Comparison of ENCODE assay signal across 25 cellular contexts in genomic region chr2:159174759-159175158, GRCh38.
"Had no signal": no experiment of that assay in that cellular context is flagged by ENCODE, and none has a peak within 500 bp of the region (broad histone marks: within the 10 kb centered on the region; RNA-seq: fewer than 3 reads in every experiment).

No MANE protein-coding gene starts in this region.

- H3K9ac ChIP-seq: parathyroid adenoma had no signal

- H3K9me3 ChIP-seq: esophagus squamous epithelium, left lung, lower lobe of right lung, mucosa of descending colon, sigmoid colon, stomach, tibial artery, upper lobe of left lung, uterus had no signal

- H3K4me3 ChIP-seq: esophagus squamous epithelium, hepatocyte, left lung, lower lobe of right lung, mucosa of descending colon, sigmoid colon, stomach, tibial artery, upper lobe of left lung, uterus had no signal

- H2AFZ ChIP-seq: hepatocyte, parathyroid adenoma had no signal

- H3K4me1 ChIP-seq: esophagus squamous epithelium, left lung, lower lobe of right lung, tibial artery, uterus had no signal

- H3K27me3 ChIP-seq: esophagus squamous epithelium, hepatocyte, left lung, sigmoid colon, stomach, tibial artery, upper lobe of left lung, uterus had no signal

- H3K79me2 ChIP-seq: hepatocyte, parathyroid adenoma had no signal

- H3K36me3 ChIP-seq: uterus had no signal

- H3K4me2 ChIP-seq: hepatocyte had no signal

- H3K27ac Mint-ChIP-seq: memory B cell; progenitor cell of endocrine pancreas; stimulated activated effector memory CD8-positive, alpha-beta T cell treated with anti-CD3 and anti-CD28 coated beads, Interleukin-12 subunit alpha, Interleukin-12 subunit beta, amount 100 ng/mL, for 72 hours had no signal

- ATAC-seq: left lung, mucosa of descending colon had no signal

- H3K4me3 Mint-ChIP-seq: effector memory CD8-positive, alpha-beta T cell; memory B cell; naive B cell; neural crest cell; stimulated activated effector memory CD8-positive, alpha-beta T cell treated with anti-CD3 and anti-CD28 coated beads, Interleukin-12 subunit alpha, Interleukin-12 subunit beta, amount 100 ng/mL, for 72 hours had no signal

- DNase-seq: caudate nucleus; cerebellar nuclear complex; cortex of kidney; esophagus squamous epithelium; foreskin melanocyte; kidney; left lung; lower lobe of right lung; mucosa of descending colon; naive B cell; sigmoid colon; stimulated activated CD4-positive, alpha-beta T cell treated with anti-CD3 and anti-CD28 coated beads, Interleukin-2, amount 100 ng/mL, for 24 hours; stimulated activated CD4-positive, alpha-beta T cell treated with anti-CD3 and anti-CD28 coated beads, Interleukin-4, amount 100 ng/mL, for 24 hours; stimulated activated naive CD4-positive, alpha-beta T cell treated with Interleukin-2 at 50 U/mL for 16 hours; stomach; tibial artery; upper lobe of left lung; uterus had no signal

- H3K36me3 Mint-ChIP-seq: memory B cell; naive B cell; stimulated activated effector memory CD8-positive, alpha-beta T cell treated with anti-CD3 and anti-CD28 coated beads, Interleukin-12 subunit alpha, Interleukin-12 subunit beta, amount 100 ng/mL, for 72 hours had no signal

- H3K9me3 Mint-ChIP-seq: effector memory CD8-positive, alpha-beta T cell; memory B cell; naive B cell; neural crest cell; stimulated activated effector memory CD8-positive, alpha-beta T cell treated with anti-CD3 and anti-CD28 coated beads, Interleukin-12 subunit alpha, Interleukin-12 subunit beta, amount 100 ng/mL, for 72 hours had no signal

- H3K27ac ChIP-seq: esophagus squamous epithelium, hepatocyte, left lung, lower lobe of right lung, parathyroid adenoma, sigmoid colon, stomach, tibial artery, upper lobe of left lung, uterus had no signal

- H3K4me1 Mint-ChIP-seq: memory B cell; naive B cell; stimulated activated effector memory CD8-positive, alpha-beta T cell treated with anti-CD3 and anti-CD28 coated beads, Interleukin-12 subunit alpha, Interleukin-12 subunit beta, amount 100 ng/mL, for 72 hours had no signal

- H3K27me3 Mint-ChIP-seq: effector memory CD8-positive, alpha-beta T cell; memory B cell; naive B cell; progenitor cell of endocrine pancreas had no signal
